Comparison of ENCODE assay signal across 8 cellular contexts in genomic region chr3:9730747-9731205, GRCh38. TPM values are rescaled to one million over a fixed set of nuclear protein-coding genes. Genes with fewer than 3 reads are reported as not detected.
DNase-seq lines count a peak whose midpoint lies in the region; ATAC-seq and TF ChIP-seq lines count a peak whose summit lies in the region.

No MANE protein-coding gene starts in this region.

- in situ Hi-C loops in gastrocnemius medialis (cut with MboI; ENCODE audit: low sequenced_read_pairs in 4 of 4), result no loop called here

- H3K4me3 Mint-ChIP-seq in activated B cell treated with CpG ODN at 0.5 μM for 24 hours, result peak overlapping the region; percentile 95

- ATAC-seq in GM19452 (IDR thresholded peaks at IDR 0.05; ENCODE audit: unreplicated experiment), result peak; percentile 43
- peak; percentile 29 for ATAC-seq in HG03457 (IDR thresholded peaks at IDR 0.05; ENCODE audit: unreplicated experiment)
- ATAC-seq in activated B cell treated with CpG ODN at 0.5 μM for 24 hours (ENCODE audit: low read depth), result peak; percentile 42
- peak; percentile 74 for ATAC-seq in left ventricle myocardium superior
- ATAC-seq in gastrocnemius medialis, result peak; percentile 81 to 82

- intact Hi-C loops in activated B cell treated with CpG ODN at 0.5 μM for 24 hours (cut with micrococcal nuclease), result loop anchor here (1.0 to 5.0 kb wide), 14 partner anchors 19 to 1987 kb away; partner anchors contain the start of genes EMC3, JAGN1, MTMR14 and OGG1
- intact Hi-C loops in left ventricle myocardium superior (cut with micrococcal nuclease), result no loop called here
- intact Hi-C loops in gastrocnemius medialis (cut with DNase I; ENCODE audit: low total_unique reads), result loop anchor here (1.0 to 5.0 kb wide), 6 partner anchors 19 to 334 kb away; partner anchors contain the start of genes MTMR14, OGG1, SETD5 and TADA3

- POLR2A ChIA-PET in activated B cell treated with CpG ODN at 0.5 μM for 24 hours (lab: Charles Lee), result interaction anchor here (0.5 to 4.5 kb wide), 12 partner anchors 10 to 806 kb away, joined by 3 to 55 read pairs (median 8); partner anchors contain the start of genes ARPC4, CRELD1, MTMR14 and OGG1

- H3K4me1 Mint-ChIP-seq in activated B cell treated with CpG ODN at 0.5 μM for 24 hours, result peaks cover 45% of the 10 kb centered on the region

- peaks cover 16 to 21% of the 10 kb centered on the region in 2 donors for H3K4me1 ChIP-seq in gastrocnemius medialis

- no peaks in the 10 kb centered on the region for H3K9me3 ChIP-seq in gastrocnemius medialis

- no peaks in the 10 kb centered on the region for H3K27me3 ChIP-seq in gastrocnemius medialis

- H3K27ac ChIP-seq in gastrocnemius medialis, result peak overlapping the region; percentile 90 to 99 (median 96)

- no peak for TF ChIP-seq POLR2A in gastrocnemius medialis (IDR thresholded peaks at IDR 0.05)

- H3K9me3 Mint-ChIP-seq in activated B cell treated with CpG ODN at 0.5 μM for 24 hours, result no peaks in the 10 kb centered on the region

- peak overlapping the region; percentile 79 to 92 (median 90) for H3K4me3 ChIP-seq in gastrocnemius medialis

- peaks cover 0 to 9% of the 10 kb centered on the region in 2 donors for H3K36me3 ChIP-seq in gastrocnemius medialis

- TF ChIP-seq CTCF in activated B cell treated with CpG ODN at 0.5 μM for 24 hours (IDR thresholded peaks at IDR 0.05) (no peak), gastrocnemius medialis (IDR thresholded peaks at IDR 0.05 in 4 of 5, conservative IDR thresholded peaks at IDR 0.05 in 1 of 5) (no peak)

- H3K36me3 Mint-ChIP-seq in activated B cell treated with CpG ODN at 0.5 μM for 24 hours (ENCODE audit: low read depth), result peaks cover 26% of the 10 kb centered on the region

- peak overlapping the region; percentile 99 for H3K27ac Mint-ChIP-seq in activated B cell treated with CpG ODN at 0.5 μM for 24 hours

- H3K27me3 Mint-ChIP-seq in activated B cell treated with CpG ODN at 0.5 μM for 24 hours, result no peaks in the 10 kb centered on the region

- peak; percentile 84 for DNase-seq in DMS 273 treated with DMSO at 0.1 percent for 48 hours (lab: John Stamatoyannopoulos, UW)
- no peak for DNase-seq in activated B cell treated with CpG ODN at 0.5 μM for 24 hours
- DNase-seq in left ventricle myocardium superior, result no peak
- no peak for DNase-seq in gastrocnemius medialis
- DNase-seq in NCI-H524 treated with DMSO at 0.1 percent for 48 hours (lab: John Stamatoyannopoulos, UW), result no peak
- no peak for DNase-seq in pons (ENCODE audit: low spot score)

- CTCF ChIA-PET in activated B cell treated with CpG ODN at 0.5 μM for 24 hours (lab: Charles Lee), result interaction anchor here (1.0 to 1.4 kb wide), 2 partner anchors 227 to 378 kb away, joined by 3 to 7 read pairs; no protein-coding TSS in a partner anchor

RNA-seq across cellular contexts. Expression of gene BRPF1, which starts 0.8 kb away (rescaled TPM):
- total RNA-seq in activated B cell treated with CpG ODN at 0.5 μM for 24 hours, result 33.5 and 35.2 TPM in 2 replicates
- 9.9 TPM for total RNA-seq in left ventricle myocardium superior
- total RNA-seq in gastrocnemius medialis, result 10 to 100 TPM; 12.0 to 19.5 (median 14.7) TPM

RNA-seq across cellular contexts. Expression of gene OGG1, which starts 19.0 kb away (rescaled TPM):
- total RNA-seq in activated B cell treated with CpG ODN at 0.5 μM for 24 hours (43.5 and 60.7 TPM in 2 replicates), left ventricle myocardium superior (8.8 TPM), gastrocnemius medialis (10 to 100 TPM in 1 of 4 donors, 1 to 10 TPM in 3; 4.1 to 13.3 (median 7.4) TPM)

RNA-seq across cellular contexts. Expression of gene CPNE9, which starts 27.1 kb away (rescaled TPM):
- total RNA-seq in activated B cell treated with CpG ODN at 0.5 μM for 24 hours, result 0.20 TPM in 1 of 2 replicates, not detected in the other
- not detected for total RNA-seq in left ventricle myocardium superior
- not detected for total RNA-seq in gastrocnemius medialis

RNA-seq across cellular contexts. Expression of gene CAMK1, which starts 39.0 kb away (rescaled TPM):
- total RNA-seq in activated B cell treated with CpG ODN at 0.5 μM for 24 hours, result 0.69 and 1.7 TPM in 2 replicates
- total RNA-seq in left ventricle myocardium superior, result 11.7 TPM
- total RNA-seq in gastrocnemius medialis, result 10 to 100 TPM in 1 of 4 donors, 1 to 10 TPM in 3; 2.1 to 11.6 (median 8.0) TPM

Comparison
In these comparisons a context has a peak if more than half of its experiments do, and no peak if none do; other contexts are left out.
1. ATAC-seq: peak in every context shown above with its lines; median percentile 82 in gastrocnemius medialis; 74 in left ventricle myocardium superior; 43 in GM19452; 42 in activated B cell treated with CpG ODN at 0.5 μM for 24 hours; 29 in HG03457.